13 cellular contexts compared by ENCODE assay signal in genomic region chr14:84272290-84272721, GRCh38.
"Had no signal": no experiment of that assay in that cellular context is flagged by ENCODE, and none has a peak within 500 bp of the region (broad histone marks: within the 10 kb centered on the region; RNA-seq: fewer than 3 reads in every experiment).

No MANE protein-coding gene starts in this region.

- H3K9me3 Mint-ChIP-seq: nephron progenitor cell had no signal

- H3K4me1 ChIP-seq: right lobe of liver, stomach, upper lobe of right lung had no signal

- H3K36me3 ChIP-seq: cardiac muscle cell, right lobe of liver, stomach, upper lobe of right lung had no signal

- ATAC-seq: activated T-helper 17 cell treated with anti-CD3 and anti-CD28 coated beads, Interleukin-2, amount 50 U/mL, for 72 hours; right lobe of liver; upper lobe of right lung had no signal

- H3K4me3 ChIP-seq: cardiac muscle cell, right lobe of liver, stomach, testis, upper lobe of right lung had no signal

- DNase-seq: activated CD4-positive, alpha-beta T cell treated with anti-CD3 and anti-CD28 coated beads, Interleukin-2, amount 10 ng/mL, durations not matched to agents 7 days and 5 days; activated naive CD4-positive, alpha-beta T cell treated with Interleukin-2 at 50 U/mL for 16 hours; activated T-cell treated with anti-CD3 and anti-CD28 coated beads for 4 hours; foreskin melanocyte; nephron progenitor cell; right lobe of liver; stimulated activated CD4-positive, alpha-beta T cell treated with anti-CD3 and anti-CD28 coated beads, Interleukin-2, amount 100 ng/mL, for 24 hours; stomach; testis; upper lobe of right lung had no signal

- H3K27ac ChIP-seq: cardiac muscle cell, right lobe of liver, stomach, testis, upper lobe of right lung had no signal

- H3K27me3 ChIP-seq: cardiac muscle cell, right lobe of liver, stomach, testis, upper lobe of right lung had no signal

- H3K27ac Mint-ChIP-seq: activated CD4-positive, alpha-beta T cell treated with anti-CD3 and anti-CD28 coated beads, Interleukin-2, amount 10 ng/mL, durations not matched to agents 7 days and 5 days; activated T-helper 17 cell treated with anti-CD3 and anti-CD28 coated beads, Interleukin-2, amount 50 U/mL, for 72 hours; nephron progenitor cell; T-helper 2 cell treated with Interferon-gamma antibody and Interleukin-4, amounts not matched to agents 5 μg/mL and 100 μg/mL, for 36 hours had no signal

- H3K27me3 Mint-ChIP-seq: activated CD4-positive, alpha-beta T cell treated with anti-CD3 and anti-CD28 coated beads, Interleukin-2, amount 10 ng/mL, durations not matched to agents 7 days and 5 days; activated T-helper 17 cell treated with anti-CD3 and anti-CD28 coated beads, Interleukin-2, amount 50 U/mL, for 72 hours had no signal

- H3K4me3 Mint-ChIP-seq: activated CD4-positive, alpha-beta T cell treated with anti-CD3 and anti-CD28 coated beads, Interleukin-2, amount 10 ng/mL, durations not matched to agents 7 days and 5 days; activated T-helper 17 cell treated with anti-CD3 and anti-CD28 coated beads, Interleukin-2, amount 50 U/mL, for 72 hours; nephron progenitor cell; T-helper 2 cell treated with Interferon-gamma antibody and Interleukin-4, amounts not matched to agents 5 μg/mL and 100 μg/mL, for 36 hours had no signal

- H3K4me1 Mint-ChIP-seq: activated CD4-positive, alpha-beta T cell treated with anti-CD3 and anti-CD28 coated beads, Interleukin-2, amount 10 ng/mL, durations not matched to agents 7 days and 5 days; activated T-helper 17 cell treated with anti-CD3 and anti-CD28 coated beads, Interleukin-2, amount 50 U/mL, for 72 hours; nephron progenitor cell had no signal
